ENCODE assay signal across 8 cellular contexts in the genomic region with DNA sequence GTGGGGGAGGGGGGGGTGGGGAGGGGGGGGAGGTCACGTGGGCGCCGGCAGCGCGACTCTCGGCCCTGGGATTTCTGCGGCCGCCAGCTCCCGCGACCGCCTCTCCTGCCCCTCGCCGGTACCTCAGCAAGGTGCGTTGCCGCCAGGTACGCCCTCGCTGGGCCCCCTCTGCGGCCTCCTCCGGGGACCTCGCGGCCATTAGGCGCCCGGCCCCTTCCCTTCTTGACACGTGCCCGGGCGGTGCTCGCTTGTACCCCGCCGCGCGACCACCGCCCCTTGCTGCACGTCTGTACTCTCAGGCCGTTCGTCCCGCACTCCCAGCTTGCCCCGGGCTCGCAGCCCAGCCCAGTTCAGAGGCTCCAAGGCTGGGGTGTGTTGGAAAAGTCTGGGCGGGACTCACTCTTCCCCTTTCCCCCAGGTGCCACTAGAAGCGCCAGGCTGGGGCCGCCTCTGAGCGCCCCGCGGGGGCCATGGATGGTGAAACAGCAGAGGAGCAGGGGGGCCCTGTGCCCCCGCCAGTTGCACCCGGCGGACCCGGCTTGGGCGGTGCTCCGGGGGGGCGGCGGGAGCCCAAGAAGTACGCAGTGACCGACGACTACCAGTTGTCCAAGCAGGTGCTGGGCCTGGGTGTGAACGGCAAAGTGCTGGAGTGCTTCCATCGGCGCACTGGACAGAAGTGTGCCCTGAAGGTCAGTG. TPM values are rescaled to one million over a fixed set of nuclear protein-coding genes. Genes with fewer than 3 reads are reported as not detected.
DNase-seq lines count a peak whose midpoint lies in the region; ATAC-seq and TF ChIP-seq lines count a peak whose summit lies in the region.

A gene (plus strand): TSS at position 56 of the 696 bp plus-strand sequence. CDS start 415 bp downstream, at position 471.

- peak within 1 kb of the TSS; percentile 79 to 98 (median 94) for H3K4me3 ChIP-seq in BLaER1 treated with 17β-estradiol and CSF1 and Interleukin-3, amounts not matched to agents 10 nM and 100 nM
- peak within 1 kb of the TSS; percentile 90 for H3K4me3 ChIP-seq in effector memory CD4-positive, alpha-beta T cell (ENCODE audit: insufficient read depth, low read depth, low read length, poor library complexity, severe bottlenecking)
- H3K4me3 ChIP-seq in mucosa of stomach (ENCODE audit: low read length) (peak within 1 kb of the TSS; percentile 68), vagina (peak within 1 kb of the TSS; percentile 83 to 98)

- H3K4me1 ChIP-seq in BLaER1 treated with 17β-estradiol and CSF1 and Interleukin-3, amounts not matched to agents 10 nM and 100 nM: peaks cover 57 to 84% (median 72%) of the 10 kb centered on the region in 10 experiments
- H3K4me1 ChIP-seq in effector memory CD4-positive, alpha-beta T cell (ENCODE audit: control insufficient read depth, insufficient read depth, low read length, poor library complexity, severe bottlenecking): peaks cover 70% of the 10 kb centered on the region
- H3K4me1 ChIP-seq in mucosa of stomach (ENCODE audit: control insufficient read depth, insufficient read depth, low read length) (peaks cover 22% of the 10 kb centered on the region), vagina (peaks cover 53% of the 10 kb centered on the region)

- no peak for TF ChIP-seq CTCF in vagina (IDR thresholded peaks at IDR 0.05)

- ATAC-seq in GM19023 (IDR thresholded peaks at IDR 0.05; ENCODE audit: unreplicated experiment) (peak; percentile 8), HG03432 (IDR thresholded peaks at IDR 0.05; ENCODE audit: unreplicated experiment) (peak; percentile 23)

- DNase-seq in effector memory CD4-positive, alpha-beta T cell: no peak
- DNase-seq in vagina (ENCODE audit: extremely low spot score in 2 of 2): no peak
- no peak for DNase-seq in T1000 (lab: John Stamatoyannopoulos, UW)

- peaks cover 0 to 26% (median 2%) of the 10 kb centered on the region in 11 experiments; a peak in 8 of 22 replicates for H4K20me1 ChIP-seq in BLaER1 treated with 17β-estradiol and CSF1 and Interleukin-3, amounts not matched to agents 10 nM and 100 nM

- H3K27me3 ChIP-seq in BLaER1 treated with 17β-estradiol and CSF1 and Interleukin-3, amounts not matched to agents 10 nM and 100 nM: peaks cover 0 to 11% (median 0%) of the 10 kb centered on the region in 11 experiments; a peak in 3 of 22 replicates
- no peaks in the 10 kb centered on the region for H3K27me3 ChIP-seq in effector memory CD4-positive, alpha-beta T cell (replicated peaks; ENCODE audit: control insufficient read depth, insufficient read depth, low read length, poor library complexity, severe bottlenecking)
- H3K27me3 ChIP-seq in mucosa of stomach (ENCODE audit: control insufficient read depth, insufficient read depth, low read length) (no peaks in the 10 kb centered on the region), vagina (no peaks in the 10 kb centered on the region)

- peak within 1 kb of the TSS; percentile 94 to 100 (median 98) for H3K4me2 ChIP-seq in BLaER1 treated with 17β-estradiol and CSF1 and Interleukin-3, amounts not matched to agents 10 nM and 100 nM

- peak within 1 kb of the TSS; percentile 89 to 97 (median 94) for H3K27ac ChIP-seq in BLaER1 treated with 17β-estradiol and CSF1 and Interleukin-3, amounts not matched to agents 10 nM and 100 nM
- peak within 1 kb of the TSS; percentile 88 for H3K27ac ChIP-seq in effector memory CD4-positive, alpha-beta T cell (ENCODE audit: insufficient read depth, low read length, poor library complexity, severe bottlenecking)
- peak within 1 kb of the TSS; percentile 94 for H3K27ac ChIP-seq in vagina

- H3K36me3 ChIP-seq in BLaER1 treated with 17β-estradiol and CSF1 and Interleukin-3, amounts not matched to agents 10 nM and 100 nM: peaks cover 0 to 33% (median 12%) of the 10 kb centered on the region in 11 experiments; a peak in 16 of 22 replicates
- no peaks in the 10 kb centered on the region for H3K36me3 ChIP-seq in effector memory CD4-positive, alpha-beta T cell (ENCODE audit: control insufficient read depth, insufficient read depth, low read length)
- no peaks in the 10 kb centered on the region for H3K36me3 ChIP-seq in mucosa of stomach (ENCODE audit: control insufficient read depth, insufficient read depth, low read length)
- H3K36me3 ChIP-seq in vagina: no peaks in the 10 kb centered on the region

- no peak for TF ChIP-seq POLR2A in vagina (IDR thresholded peaks at IDR 0.05)

- H3K9me3 ChIP-seq in BLaER1 treated with 17β-estradiol and CSF1 and Interleukin-3, amounts not matched to agents 10 nM and 100 nM (replicated peaks in 1 of 11): no peaks in the 10 kb centered on the region
- no peaks in the 10 kb centered on the region for H3K9me3 ChIP-seq in effector memory CD4-positive, alpha-beta T cell (ENCODE audit: control insufficient read depth, low read length)
- H3K9me3 ChIP-seq in mucosa of stomach (ENCODE audit: control insufficient read depth, low read length) (no peaks in the 10 kb centered on the region), vagina (no peaks in the 10 kb centered on the region)

- H3K9ac ChIP-seq in BLaER1 treated with 17β-estradiol and CSF1 and Interleukin-3, amounts not matched to agents 10 nM and 100 nM: peak within 1 kb of the TSS; percentile 89 to 97 (median 95)
- H3K9ac ChIP-seq in mucosa of stomach (ENCODE audit: low read length): peak within 1 kb of the TSS; percentile 83

- intact Hi-C loops in T-helper 1 cell treated with Interleukin-12 subunit alpha and Interleukin-12 subunit beta and Interleukin-4 antibody, amounts not matched to agents 30 ng/mL and 1 ng/mL, for 36 hours (cut with micrococcal nuclease): loop anchor here (2.0 to 10.0 kb wide), 8 partner anchors 166 to 1658 kb away; a partner anchor contains a TSS
- intact Hi-C loops in vagina (cut with DNase I): loop anchor here (5.0 kb wide), 2 partner anchors 770 to 815 kb away; a partner anchor contains a TSS

RNA-seq across cellular contexts. Expression of the gene that starts here (rescaled TPM):
- total RNA-seq in T-helper 1 cell treated with Interleukin-12 subunit alpha and Interleukin-12 subunit beta and Interleukin-4 antibody, amounts not matched to agents 30 ng/mL and 1 ng/mL, for 36 hours: 178 and 183 TPM in 2 replicates
- total RNA-seq in vagina: 38.1 TPM
